1 cellular context compared by ENCODE assay signal in the genomic region with DNA sequence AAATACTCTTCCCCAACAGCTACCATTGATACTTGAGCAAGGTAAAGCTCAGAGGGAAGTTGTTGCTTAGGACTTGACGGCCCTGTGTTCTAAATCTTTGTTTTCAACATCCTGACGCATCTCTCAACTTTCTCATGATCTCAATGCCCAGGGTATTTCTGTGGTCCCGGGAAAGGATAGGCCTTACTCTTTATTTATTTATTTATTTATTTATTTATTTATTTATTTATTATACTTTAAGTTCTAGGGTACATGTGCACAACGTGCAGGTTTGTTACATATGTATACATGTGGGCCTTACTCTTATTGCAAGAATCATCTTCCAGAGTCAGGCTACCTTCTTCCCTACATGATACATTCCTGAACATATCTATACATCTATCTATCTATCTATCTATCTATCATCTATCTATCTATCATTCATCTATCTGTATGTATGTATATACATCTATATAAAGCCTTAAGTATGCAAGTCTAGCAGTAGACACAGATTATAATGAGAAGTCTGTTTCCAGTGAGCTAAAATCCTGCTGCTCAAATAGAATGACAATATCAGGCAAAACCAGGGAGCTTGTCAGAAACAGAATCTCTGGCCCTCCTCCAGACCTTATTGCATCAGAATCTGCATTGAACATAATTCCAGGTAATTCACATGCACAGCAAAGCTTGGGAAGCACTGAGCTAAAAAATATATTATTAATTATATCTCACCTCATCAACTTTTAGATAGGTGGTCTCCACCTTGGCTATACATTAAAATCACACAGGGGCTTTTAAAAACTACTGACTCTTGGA.
TF ChIP-seq lines count a peak whose summit lies in the region.

No MANE protein-coding gene starts in this region.

TF ChIP-seq in HEK293, 187 proteins besides CTCF, POLR2A, EP300 and RAD21 (continued from another document and continues in another):
- TF ChIP-seq, protein P1, sequence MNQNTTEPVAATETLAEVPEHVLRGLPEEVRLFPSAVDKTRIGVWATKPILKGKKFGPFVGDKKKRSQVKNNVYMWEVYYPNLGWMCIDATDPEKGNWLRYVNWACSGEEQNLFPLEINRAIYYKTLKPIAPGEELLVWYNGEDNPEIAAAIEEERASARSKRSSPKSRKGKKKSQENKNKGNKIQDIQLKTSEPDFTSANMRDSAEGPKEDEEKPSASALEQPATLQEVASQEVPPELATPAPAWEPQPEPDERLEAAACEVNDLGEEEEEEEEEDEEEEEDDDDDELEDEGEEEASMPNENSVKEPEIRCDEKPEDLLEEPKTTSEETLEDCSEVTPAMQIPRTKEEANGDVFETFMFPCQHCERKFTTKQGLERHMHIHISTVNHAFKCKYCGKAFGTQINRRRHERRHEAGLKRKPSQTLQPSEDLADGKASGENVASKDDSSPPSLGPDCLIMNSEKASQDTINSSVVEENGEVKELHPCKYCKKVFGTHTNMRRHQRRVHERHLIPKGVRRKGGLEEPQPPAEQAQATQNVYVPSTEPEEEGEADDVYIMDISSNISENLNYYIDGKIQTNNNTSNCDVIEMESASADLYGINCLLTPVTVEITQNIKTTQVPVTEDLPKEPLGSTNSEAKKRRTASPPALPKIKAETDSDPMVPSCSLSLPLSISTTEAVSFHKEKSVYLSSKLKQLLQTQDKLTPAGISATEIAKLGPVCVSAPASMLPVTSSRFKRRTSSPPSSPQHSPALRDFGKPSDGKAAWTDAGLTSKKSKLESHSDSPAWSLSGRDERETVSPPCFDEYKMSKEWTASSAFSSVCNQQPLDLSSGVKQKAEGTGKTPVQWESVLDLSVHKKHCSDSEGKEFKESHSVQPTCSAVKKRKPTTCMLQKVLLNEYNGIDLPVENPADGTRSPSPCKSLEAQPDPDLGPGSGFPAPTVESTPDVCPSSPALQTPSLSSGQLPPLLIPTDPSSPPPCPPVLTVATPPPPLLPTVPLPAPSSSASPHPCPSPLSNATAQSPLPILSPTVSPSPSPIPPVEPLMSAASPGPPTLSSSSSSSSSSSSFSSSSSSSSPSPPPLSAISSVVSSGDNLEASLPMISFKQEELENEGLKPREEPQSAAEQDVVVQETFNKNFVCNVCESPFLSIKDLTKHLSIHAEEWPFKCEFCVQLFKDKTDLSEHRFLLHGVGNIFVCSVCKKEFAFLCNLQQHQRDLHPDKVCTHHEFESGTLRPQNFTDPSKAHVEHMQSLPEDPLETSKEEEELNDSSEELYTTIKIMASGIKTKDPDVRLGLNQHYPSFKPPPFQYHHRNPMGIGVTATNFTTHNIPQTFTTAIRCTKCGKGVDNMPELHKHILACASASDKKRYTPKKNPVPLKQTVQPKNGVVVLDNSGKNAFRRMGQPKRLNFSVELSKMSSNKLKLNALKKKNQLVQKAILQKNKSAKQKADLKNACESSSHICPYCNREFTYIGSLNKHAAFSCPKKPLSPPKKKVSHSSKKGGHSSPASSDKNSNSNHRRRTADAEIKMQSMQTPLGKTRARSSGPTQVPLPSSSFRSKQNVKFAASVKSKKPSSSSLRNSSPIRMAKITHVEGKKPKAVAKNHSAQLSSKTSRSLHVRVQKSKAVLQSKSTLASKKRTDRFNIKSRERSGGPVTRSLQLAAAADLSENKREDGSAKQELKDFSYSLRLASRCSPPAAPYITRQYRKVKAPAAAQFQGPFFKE (tag by site-specific recombination; IDR thresholded peaks at IDR 0.05; ENCODE audit: borderline replicate concordance) = no peak
- TF ChIP-seq ZNF10 (tag by site-specific recombination; IDR thresholded peaks at IDR 0.05) (no peak), ZNF529 (tag by site-specific recombination; IDR thresholded peaks at IDR 0.05; ENCODE audit: insufficient replicate concordance) (no peak), SCRT1 (tag by site-specific recombination; IDR thresholded peaks at IDR 0.05; ENCODE audit: borderline replicate concordance) (no peak), ZNF169 (tag by site-specific recombination; IDR thresholded peaks at IDR 0.05) (no peak), ZBTB8A (tag by site-specific recombination; IDR thresholded peaks at IDR 0.05) (peak; percentile 61), REPIN1 (tag by site-specific recombination; IDR thresholded peaks at IDR 0.05; ENCODE audit: low read depth) (no peak), ZNF654 (tag by site-specific recombination; IDR thresholded peaks at IDR 0.05; ENCODE audit: low read depth) (peak; percentile 28; the same call in 1 of the 2 replicates), ZNF221 (tag by site-specific recombination; IDR thresholded peaks at IDR 0.05; ENCODE audit: borderline replicate concordance) (no peak), ZNF837 (tag by site-specific recombination; IDR thresholded peaks at IDR 0.05) (no peak), GLIS1 (tag by site-specific recombination; IDR thresholded peaks at IDR 0.05) (no peak), SP2 (tag by site-specific recombination; IDR thresholded peaks at IDR 0.05) (no peak), ZBTB6 (tag by site-specific recombination; IDR thresholded peaks at IDR 0.05) (no peak), REST (tag by site-specific recombination; IDR thresholded peaks at IDR 0.05) (peak; percentile 49; the same call in 1 of the 2 replicates), ZBTB26 (tag by site-specific recombination; optimal IDR thresholded peaks at IDR 0.05) (no peak), ZNF664 (tag by site-specific recombination; IDR thresholded peaks at IDR 0.05) (0 out of 2 replicates have a peak, but pooled peaks have one; percentile 33), ZBTB1 (tag by site-specific recombination; IDR thresholded peaks at IDR 0.05) (no peak), ZXDB (tag by site-specific recombination; IDR thresholded peaks at IDR 0.05) (peak; percentile 40; the same call in 1 of the 2 replicates), ZNF202 (tag by site-specific recombination; IDR thresholded peaks at IDR 0.05; ENCODE audit: borderline replicate concordance) (0 out of 2 replicates have a peak, but pooled peaks have one; percentile 37), PATZ1 (tag by site-specific recombination; IDR thresholded peaks at IDR 0.05) (no peak), ZNF660 (tag by site-specific recombination; IDR thresholded peaks at IDR 0.05) (no peak), ZNF621 (tag by site-specific recombination; IDR thresholded peaks at IDR 0.05) (no peak), PBX3 (CRISPR knock-in tag; IDR thresholded peaks at IDR 0.05) (no peak), ZNF266 (tag by site-specific recombination; IDR thresholded peaks at IDR 0.05; ENCODE audit: low read depth) (peak; percentile 83), ZNF350 (tag by site-specific recombination; IDR thresholded peaks at IDR 0.05) (no peak), ZNF292 (tag by site-specific recombination; IDR thresholded peaks at IDR 0.05; ENCODE audit: borderline replicate concordance, low read depth) (0 out of 2 replicates have a peak, but pooled peaks have one; percentile 35), ZNF335 (tag by site-specific recombination; conservative IDR thresholded peaks at IDR 0.05) (no peak), ZNF311 (tag by site-specific recombination; IDR thresholded peaks at IDR 0.05; ENCODE audit: borderline replicate concordance) (no peak), SETDB1 (IDR thresholded peaks at IDR 0.05; ENCODE audit: insufficient read length, low read length) (no peak), ZNF433 (tag by site-specific recombination; IDR thresholded peaks at IDR 0.05; ENCODE audit: low read depth) (peak; percentile 66; the same call in 1 of the 2 replicates), ZSCAN30 (tag by site-specific recombination; IDR thresholded peaks at IDR 0.05) (no peak), ZNF37A (tag by site-specific recombination; IDR thresholded peaks at IDR 0.05) (no peak), ZNF473 (tag by site-specific recombination; IDR thresholded peaks at IDR 0.05) (no peak), GLIS2 (tag by site-specific recombination; IDR thresholded peaks at IDR 0.05) (no peak)
- TF ChIP-seq, protein P2, sequence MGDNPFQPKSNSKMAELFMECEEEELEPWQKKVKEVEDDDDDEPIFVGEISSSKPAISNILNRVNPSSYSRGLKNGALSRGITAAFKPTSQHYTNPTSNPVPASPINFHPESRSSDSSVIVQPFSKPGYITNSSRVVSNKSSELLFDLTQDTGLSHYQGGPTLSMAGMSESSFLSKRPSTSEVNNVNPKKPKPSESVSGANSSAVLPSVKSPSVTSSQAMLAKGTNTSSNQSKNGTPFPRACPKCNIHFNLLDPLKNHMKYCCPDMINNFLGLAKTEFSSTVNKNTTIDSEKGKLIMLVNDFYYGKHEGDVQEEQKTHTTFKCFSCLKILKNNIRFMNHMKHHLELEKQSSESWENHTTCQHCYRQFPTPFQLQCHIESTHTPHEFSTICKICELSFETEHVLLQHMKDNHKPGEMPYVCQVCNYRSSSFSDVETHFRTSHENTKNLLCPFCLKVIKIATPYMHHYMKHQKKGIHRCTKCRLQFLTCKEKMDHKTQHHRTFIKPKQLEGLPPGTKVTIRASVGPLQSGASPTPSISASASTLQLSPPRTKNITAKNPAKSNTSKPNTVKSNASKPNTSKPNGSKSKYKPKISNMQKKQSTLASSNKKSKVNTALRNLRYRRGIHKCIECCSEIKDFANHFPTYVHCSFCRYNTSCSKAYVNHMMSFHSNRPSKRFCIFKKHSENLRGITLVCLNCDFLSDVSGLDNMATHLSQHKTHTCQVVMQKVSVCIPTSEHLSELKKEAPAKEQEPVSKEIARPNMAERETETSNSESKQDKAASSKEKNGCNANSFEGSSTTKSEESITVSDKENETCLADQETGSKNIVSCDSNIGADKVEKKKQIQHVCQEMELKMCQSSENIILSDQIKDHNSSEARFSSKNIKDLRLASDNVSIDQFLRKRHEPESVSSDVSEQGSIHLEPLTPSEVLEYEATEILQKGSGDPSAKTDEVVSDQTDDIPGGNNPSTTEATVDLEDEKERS (tag by site-specific recombination; IDR thresholded peaks at IDR 0.05) = no peak
- TF ChIP-seq, protein P3, sequence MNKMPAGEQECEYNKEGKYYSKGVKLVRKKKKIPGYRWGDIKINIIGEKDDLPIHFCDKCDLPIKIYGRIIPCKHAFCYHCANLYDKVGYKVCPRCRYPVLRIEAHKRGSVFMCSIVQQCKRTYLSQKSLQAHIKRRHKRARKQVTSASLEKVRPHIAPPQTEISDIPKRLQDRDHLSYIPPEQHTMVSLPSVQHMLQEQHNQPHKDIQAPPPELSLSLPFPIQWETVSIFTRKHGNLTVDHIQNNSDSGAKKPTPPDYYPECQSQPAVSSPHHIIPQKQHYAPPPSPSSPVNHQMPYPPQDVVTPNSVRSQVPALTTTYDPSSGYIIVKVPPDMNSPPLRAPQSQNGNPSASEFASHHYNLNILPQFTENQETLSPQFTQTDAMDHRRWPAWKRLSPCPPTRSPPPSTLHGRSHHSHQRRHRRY (tag by site-specific recombination; IDR thresholded peaks at IDR 0.05) = no peak
